25 cellular contexts compared by ENCODE assay signal in the genomic region with DNA sequence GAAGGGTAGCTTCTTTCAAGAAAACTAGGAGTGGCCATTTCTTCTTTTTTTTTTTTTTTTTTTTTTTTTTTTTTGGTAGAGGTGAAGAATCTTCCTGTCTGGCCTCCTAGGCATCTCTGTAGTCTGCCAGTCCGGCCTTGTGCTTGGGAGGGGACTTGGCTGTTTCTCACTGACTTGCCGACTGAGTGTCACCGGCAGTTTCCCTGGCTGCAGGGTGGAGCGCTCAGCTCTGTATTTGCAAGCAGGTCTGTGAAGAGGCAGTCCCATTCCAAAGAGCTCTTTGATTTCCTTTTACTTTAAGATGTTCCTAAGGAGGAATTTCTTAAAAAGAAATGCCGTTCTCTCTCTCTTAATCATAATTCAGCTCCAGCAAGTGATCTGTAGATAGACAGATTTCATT.
"Had no signal": no experiment of that assay in that cellular context is flagged by ENCODE, and none has a peak within 500 bp of the region (broad histone marks: within the 10 kb centered on the region; RNA-seq: fewer than 3 reads in every experiment).

No MANE protein-coding gene starts in this region.

- H3K27me3 ChIP-seq: neural progenitor cell, ovary, right lobe of liver, sigmoid colon, stomach, thyroid gland, tibial nerve, upper lobe of left lung, uterus had no signal

- H3K36me3 ChIP-seq: neural progenitor cell, ovary, right lobe of liver, sigmoid colon, stomach, thoracic aorta, thyroid gland, tibial nerve, upper lobe of left lung, uterus had no signal

- DNase-seq: natural killer cell; occipital lobe; ovary; posterior cingulate gyrus; psoas muscle; right cardiac atrium; right lobe of liver; sigmoid colon; small intestine; stimulated activated CD4-positive, alpha-beta T cell treated with anti-CD3 and anti-CD28 coated beads, Interleukin-15, amount 100 ng/mL, for 24 hours; stimulated activated CD4-positive, alpha-beta T cell treated with anti-CD3 and anti-CD28 coated beads, Interleukin-2, amount 100 ng/mL, for 24 hours; stimulated activated CD4-positive, alpha-beta T cell treated with anti-CD3 and anti-CD28 coated beads, Interleukin-2, amount 100 ng/mL, for 48 hours; stimulated activated CD4-positive, alpha-beta T cell treated with anti-CD3 and anti-CD28 coated beads, Interleukin-4, amount 100 ng/mL, for 24 hours; stimulated activated naive B cell treated with anti-CD40 and anti-IgM and Interleukin-4, amounts not matched to agents 10 μg/mL and 1 μg/mL and 100 μg/mL, for 72 hours; stimulated activated naive CD4-positive, alpha-beta T cell treated with Interleukin-2 at 50 U/mL for 16 hours; stomach; thyroid gland; trophoblast cell; uterus had no signal

- H3K4me3 ChIP-seq: neural progenitor cell, ovary, psoas muscle, right lobe of liver, sigmoid colon, stomach, thoracic aorta, thyroid gland, tibial nerve, upper lobe of left lung, uterus had no signal

- ATAC-seq: natural killer cell; psoas muscle; right cardiac atrium; right lobe of liver; stimulated activated effector memory CD8-positive, alpha-beta T cell treated with anti-CD3 and anti-CD28 coated beads, Interleukin-12 subunit alpha, Interleukin-12 subunit beta, amount 100 ng/mL, for 72 hours; stimulated activated naive B cell treated with anti-CD40 and anti-IgM and Interleukin-4, amounts not matched to agents 10 μg/mL and 1 μg/mL and 100 μg/mL, for 72 hours had no signal

- H3K27ac ChIP-seq: neural progenitor cell, ovary, parathyroid adenoma, psoas muscle, right lobe of liver, sigmoid colon, stomach, thoracic aorta, thyroid gland, tibial nerve, upper lobe of left lung, uterus had no signal

- H3K4me1 ChIP-seq: parathyroid adenoma, psoas muscle, right lobe of liver, stomach, thyroid gland, tibial nerve, uterus had no signal

- H3K9me3 ChIP-seq: ovary, psoas muscle, right lobe of liver, sigmoid colon, stomach, thoracic aorta, thyroid gland, tibial nerve, upper lobe of left lung, uterus had no signal
